1 cellular context compared by ENCODE assay signal in genomic region chr14:74946659-74947281, GRCh38.
TF ChIP-seq lines count a peak whose summit lies in the region.

No MANE protein-coding gene starts in this region.

TF ChIP-seq in K562, 482 proteins besides CTCF, POLR2A, EP300 and RAD21 (continued from another document):
- TF ChIP-seq, protein P1, sequence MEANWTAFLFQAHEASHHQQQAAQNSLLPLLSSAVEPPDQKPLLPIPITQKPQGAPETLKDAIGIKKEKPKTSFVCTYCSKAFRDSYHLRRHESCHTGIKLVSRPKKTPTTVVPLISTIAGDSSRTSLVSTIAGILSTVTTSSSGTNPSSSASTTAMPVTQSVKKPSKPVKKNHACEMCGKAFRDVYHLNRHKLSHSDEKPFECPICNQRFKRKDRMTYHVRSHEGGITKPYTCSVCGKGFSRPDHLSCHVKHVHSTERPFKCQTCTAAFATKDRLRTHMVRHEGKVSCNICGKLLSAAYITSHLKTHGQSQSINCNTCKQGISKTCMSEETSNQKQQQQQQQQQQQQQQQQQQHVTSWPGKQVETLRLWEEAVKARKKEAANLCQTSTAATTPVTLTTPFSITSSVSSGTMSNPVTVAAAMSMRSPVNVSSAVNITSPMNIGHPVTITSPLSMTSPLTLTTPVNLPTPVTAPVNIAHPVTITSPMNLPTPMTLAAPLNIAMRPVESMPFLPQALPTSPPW (CRISPR knock-in tag; IDR thresholded peaks at IDR 0.05): no peak
- TF ChIP-seq ZBED1 (IDR thresholded peaks at IDR 0.05): no peak
- no peak for TF ChIP-seq ZNF124 (CRISPR knock-in tag; IDR thresholded peaks at IDR 0.05)
- TF ChIP-seq POLR2G (IDR thresholded peaks at IDR 0.05; ENCODE audit: low read depth, low read length): no peak
- TF ChIP-seq ZNF143 (CRISPR knock-in tag; IDR thresholded peaks at IDR 0.05): peak; percentile 55; the same call in 1 of the 2 replicates
- TF ChIP-seq NCOA6 (IDR thresholded peaks at IDR 0.05): no peak
- TF ChIP-seq ZNF217 (CRISPR knock-in tag; IDR thresholded peaks at IDR 0.05): no peak
